ENCODE assay signal across 3 cellular contexts in the genomic region with DNA sequence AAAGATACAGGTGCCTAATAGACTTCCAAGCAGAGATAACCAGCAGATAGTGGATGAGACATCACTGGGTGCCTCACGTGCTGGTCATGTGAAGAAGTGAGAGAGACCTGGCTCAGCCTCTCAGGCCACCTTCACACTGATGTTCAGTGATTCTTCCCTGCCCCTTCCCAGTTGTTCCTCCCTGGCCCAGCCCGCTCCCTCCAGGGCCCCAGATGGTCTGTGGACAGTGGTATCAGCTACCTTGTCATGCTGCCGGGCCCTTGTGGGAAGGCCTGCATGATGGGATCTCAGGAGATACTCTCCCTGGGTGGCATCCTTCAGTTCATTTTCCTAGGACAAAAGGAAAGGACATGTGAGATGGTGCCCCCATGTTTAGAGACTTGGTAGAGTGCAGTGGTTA.
"Had no signal": no experiment of that assay in that cellular context is flagged by ENCODE, and none has a peak within 500 bp of the region (broad histone marks: within the 10 kb centered on the region; RNA-seq: fewer than 3 reads in every experiment).

No MANE protein-coding gene starts in this region.

- H3K4me3 ChIP-seq: GM12878 had no signal

- DNase-seq: GDM1, GF-D8 had no signal
